24 cellular contexts compared by ENCODE assay signal in the genomic region with DNA sequence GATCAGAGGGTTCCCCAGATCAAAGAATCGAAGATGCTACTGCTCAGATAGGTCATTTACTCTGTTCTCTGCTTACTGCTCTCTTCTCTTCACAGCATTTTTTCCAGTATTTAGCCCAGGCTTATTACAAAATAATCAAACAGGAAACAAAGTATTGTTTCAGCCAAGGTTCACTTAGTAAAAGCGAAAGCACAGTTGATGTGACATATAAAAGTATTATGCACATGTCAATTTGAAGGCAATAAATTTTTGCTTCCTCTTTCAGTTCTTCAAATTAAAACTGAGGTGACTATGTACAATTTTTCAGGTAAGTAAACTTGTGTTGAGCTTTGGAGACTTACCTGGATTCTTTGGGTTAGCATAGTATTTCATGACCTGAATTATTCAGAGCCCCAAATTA.
"Had no signal": no experiment of that assay in that cellular context is flagged by ENCODE, and none has a peak within 500 bp of the region (broad histone marks: within the 10 kb centered on the region; RNA-seq: fewer than 3 reads in every experiment).

No MANE protein-coding gene starts in this region.

- FAIRE-seq: astrocyte, bronchial epithelial cell, endothelial cell of umbilical vein, islet of Langerhans, TTC549 had no signal

- H3K4me3 ChIP-seq: adrenal gland, esophagus squamous epithelium, lower lobe of right lung, suprapubic skin had no signal

- H3K36me3 Mint-ChIP-seq: natural killer cell treated with Interleukin-12 subunit alpha and Interleukin-12 subunit beta and Interleukin-15 and Interleukin-18, amount 100 ng/mL, for 72 hours had no signal

- H3K4me3 Mint-ChIP-seq: natural killer cell treated with Interleukin-12 subunit alpha and Interleukin-12 subunit beta and Interleukin-15 and Interleukin-18, amount 100 ng/mL, for 72 hours; stimulated activated naive CD8-positive, alpha-beta T cell treated with anti-CD3 and anti-CD28 coated beads, Interleukin-15, Interleukin-2, amounts not matched to agents 100 ng/mL and 50 ng/mL, for 24 hours had no signal

- H3K9me3 Mint-ChIP-seq: stimulated activated naive CD8-positive, alpha-beta T cell treated with anti-CD3 and anti-CD28 coated beads, Interleukin-15, Interleukin-2, amounts not matched to agents 100 ng/mL and 50 ng/mL, for 24 hours had no signal

- H3K27me3 Mint-ChIP-seq: natural killer cell treated with Interleukin-12 subunit alpha and Interleukin-12 subunit beta and Interleukin-15 and Interleukin-18, amount 100 ng/mL, for 72 hours; stimulated activated naive CD8-positive, alpha-beta T cell treated with anti-CD3 and anti-CD28 coated beads, Interleukin-15, Interleukin-2, amounts not matched to agents 100 ng/mL and 50 ng/mL, for 24 hours had no signal

- H3K36me3 ChIP-seq: adrenal gland, esophagus squamous epithelium, lower lobe of right lung, suprapubic skin had no signal

- H3K9me3 ChIP-seq: esophagus squamous epithelium, lower lobe of right lung had no signal

- ATAC-seq: activated naive CD4-positive, alpha-beta T cell treated with anti-CD3 and anti-CD28 coated beads, Interleukin-2, amount 50 U/mL, for 72 hours; left cardiac atrium; lower lobe of right lung; natural killer cell treated with Interleukin-12 subunit alpha and Interleukin-12 subunit beta and Interleukin-15 and Interleukin-18, amount 100 ng/mL, for 72 hours had no signal

- H3K27ac ChIP-seq: adrenal gland, esophagus squamous epithelium, lower lobe of right lung, suprapubic skin had no signal

- H3K27me3 ChIP-seq: adrenal gland, esophagus squamous epithelium, suprapubic skin had no signal

- DNase-seq: activated CD4-positive, alpha-beta T cell treated with anti-CD3 and anti-CD28 coated beads, Interleukin-2, amount 50 U/mL, for 4 hours; activated gamma-delta T cell treated with Interleukin-2 at 50 U/mL for 16 hours; adrenal gland; cerebellar nuclear complex; cortex of kidney; effector CD4-positive, alpha-beta T cell; esophagus squamous epithelium; hippocampal formation; left cardiac atrium; lower lobe of right lung; occipital lobe; posterior cingulate gyrus; stimulated activated CD4-positive, alpha-beta T cell treated with anti-CD3 and anti-CD28 coated beads, Interleukin-2, amount 100 ng/mL, for 24 hours; SW 1271; trophoblast cell had no signal

- H3K4me1 ChIP-seq: adrenal gland, esophagus squamous epithelium, lower lobe of right lung, suprapubic skin had no signal

- H3K27ac Mint-ChIP-seq: activated naive CD4-positive, alpha-beta T cell treated with anti-CD3 and anti-CD28 coated beads, Interleukin-2, amount 50 U/mL, for 72 hours; natural killer cell treated with Interleukin-12 subunit alpha and Interleukin-12 subunit beta and Interleukin-15 and Interleukin-18, amount 100 ng/mL, for 72 hours; stimulated activated naive CD8-positive, alpha-beta T cell treated with anti-CD3 and anti-CD28 coated beads, Interleukin-15, Interleukin-2, amounts not matched to agents 100 ng/mL and 50 ng/mL, for 24 hours had no signal
